8 cellular contexts compared by ENCODE assay signal in genomic region chr4:1578968-1579833, GRCh38.
DNase-seq lines count a peak whose midpoint lies in the region; ATAC-seq and TF ChIP-seq lines count a peak whose summit lies in the region.

No MANE protein-coding gene starts in this region.

- no peaks in the 10 kb centered on the region for H3K9me3 ChIP-seq in endodermal cell (ENCODE audit: control insufficient read depth, low read length)
- no peaks in the 10 kb centered on the region for H3K9me3 ChIP-seq in mononuclear cell (ENCODE audit: low read depth, low read length)

- H3K36me3 ChIP-seq in endodermal cell (ENCODE audit: control insufficient read depth, insufficient read depth, low read length), result no peaks in the 10 kb centered on the region

- H3K9me3 Mint-ChIP-seq in endodermal cell, result no peaks in the 10 kb centered on the region

- H3K4me1 Mint-ChIP-seq in endodermal cell, result peaks cover 6% of the 10 kb centered on the region

- no peak overlapping the region for H3K27ac ChIP-seq in endodermal cell (ENCODE audit: low read depth, low read length)

- no peak overlapping the region for H3K27ac Mint-ChIP-seq in endodermal cell

- no peaks in the 10 kb centered on the region for H3K36me3 Mint-ChIP-seq in endodermal cell (ENCODE audit: low read depth)

- WGBS in endodermal cell (ENCODE audit: insufficient coverage in 1 of 2, insufficient read length in 1 of 2), 2 experiments, result 3 to 4% methylated on average over 4 to 90 of the region's 90 CpGs

- peaks cover 13% of the 10 kb centered on the region for H3K27me3 ChIP-seq in endodermal cell (ENCODE audit: control insufficient read depth, insufficient read depth, low read length, poor library complexity, severe bottlenecking)
- no peaks in the 10 kb centered on the region for H3K27me3 ChIP-seq in mononuclear cell (ENCODE audit: insufficient read depth, low read length)

- peak overlapping the region; percentile 71 for H3K4me3 ChIP-seq in endodermal cell (ENCODE audit: low read length)
- peak overlapping the region; percentile 71 for H3K4me3 ChIP-seq in mononuclear cell (ENCODE audit: low read length)

- H3K4me1 ChIP-seq in endodermal cell (ENCODE audit: control insufficient read depth, insufficient read depth, low read length) (peaks cover 4% of the 10 kb centered on the region), mononuclear cell (ENCODE audit: insufficient read depth, low read length) (peaks cover 10% of the 10 kb centered on the region)

- H3K27me3 Mint-ChIP-seq in endodermal cell (ENCODE audit: insufficient read depth), result peaks cover 4% of the 10 kb centered on the region

- peak; percentile 45 for ATAC-seq in GM18511 (IDR thresholded peaks at IDR 0.05; ENCODE audit: unreplicated experiment)
- ATAC-seq in GM19452 (IDR thresholded peaks at IDR 0.05; ENCODE audit: unreplicated experiment), result no peak

- peak; percentile 84 for DNase-seq in NCI-H226
- DNase-seq in activated CD8-positive, alpha-beta memory T cell treated with anti-CD3 and anti-CD28 coated beads for 4 hours (ENCODE audit: low read depth in 2 of 2), result peak; percentile 63 to 65
- peak; percentile 88 for DNase-seq in endodermal cell
- DNase-seq in stimulated activated CD8-positive, alpha-beta memory T cell treated with anti-CD3 and anti-CD28 coated beads, Interleukin-4, amount 100 ng/mL, for 4 hours (ENCODE audit: low read depth in 2 of 2, low spot score in 1 of 2), result peak; percentile 56 to 68
- DNase-seq in DMS53 treated with DMSO at 0.1 percent for 48 hours (lab: John Stamatoyannopoulos, UW; ENCODE audit: unreplicated experiment), result no peak

- TF ChIP-seq CTCF in endodermal cell (conservative IDR thresholded peaks at IDR 0.05), result peak; percentile 90

- H3K4me3 Mint-ChIP-seq in endodermal cell, result peak overlapping the region; percentile 54

- no peak overlapping the region for H3K9ac ChIP-seq in endodermal cell (ENCODE audit: extremely low read depth, low read length, poor library complexity, severe bottlenecking)
